Comparison of ENCODE assay signal across 21 cellular contexts in the genomic region with DNA sequence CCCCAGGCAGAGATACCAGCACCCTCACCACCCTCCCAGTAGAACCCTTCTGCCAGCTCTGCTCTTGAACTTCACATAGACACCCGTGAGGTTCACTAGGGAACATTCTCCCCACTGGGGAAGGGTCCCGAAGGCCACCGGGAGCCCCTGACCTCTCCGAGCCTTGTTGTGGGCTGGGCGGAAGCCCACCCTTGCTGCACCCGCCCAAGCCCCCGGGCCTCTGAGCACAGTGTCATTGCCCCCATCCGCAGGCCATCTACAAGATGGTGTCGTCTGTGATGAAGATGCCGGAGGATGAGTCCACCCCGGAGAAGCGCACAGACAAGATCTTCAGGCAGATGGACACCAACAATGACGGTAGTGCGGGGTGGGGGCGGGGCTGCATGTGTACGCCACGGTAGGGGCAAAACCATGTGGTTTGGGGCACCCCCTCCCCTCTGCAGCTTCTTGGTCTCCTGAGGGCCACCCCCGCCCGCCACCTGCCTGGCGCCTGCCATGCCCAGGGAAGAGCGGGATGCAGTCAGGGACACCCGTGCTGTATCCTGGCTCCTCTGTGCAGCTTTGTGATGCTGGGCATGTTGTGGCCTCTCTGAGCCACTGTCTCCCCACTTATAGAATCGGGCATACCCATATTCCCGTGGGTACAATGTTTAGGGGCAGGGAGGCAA.
"Had no signal": no experiment of that assay in that cellular context is flagged by ENCODE, and none has a peak within 500 bp of the region (broad histone marks: within the 10 kb centered on the region; RNA-seq: fewer than 3 reads in every experiment).

No MANE protein-coding gene starts in this region.

- H3K27me3 ChIP-seq: dorsolateral prefrontal cortex, neutrophil, testis, tibial artery had no signal

- H3K4me3 ChIP-seq: dorsolateral prefrontal cortex, lower lobe of right lung, skin epidermis, testis, tibial artery had no signal

- ATAC-seq: left ventricle myocardium superior; lower lobe of right lung; naive thymus-derived CD8-positive, alpha-beta T cell had no signal

- DNase-seq: central memory CD4-positive, alpha-beta T cell; dorsolateral prefrontal cortex; effector CD4-positive, alpha-beta T cell; hypothalamus; immature natural killer cell; islet precursor cell; left ventricle myocardium superior; lower lobe of right lung; midbrain; stimulated activated CD4-positive, alpha-beta T cell treated with anti-CD3 and anti-CD28 coated beads, Interleukin-15, amount 100 ng/mL, for 24 hours; stimulated activated CD4-positive, alpha-beta T cell treated with anti-CD3 and anti-CD28 coated beads, Interleukin-2, amount 100 ng/mL, for 48 hours; stimulated activated naive CD4-positive, alpha-beta T cell; substantia nigra; testis; tibial artery had no signal

- H3K4me1 ChIP-seq: lower lobe of right lung, parathyroid adenoma, testis, tibial artery had no signal

- H3K27ac ChIP-seq: dorsolateral prefrontal cortex, lower lobe of right lung, neutrophil, parathyroid adenoma, skin epidermis, testis, tibial artery had no signal

- H3K9me3 ChIP-seq: lower lobe of right lung, neutrophil, testis, tibial artery had no signal

- FAIRE-seq: colon, frontal cortex had no signal
